21 cellular contexts compared by ENCODE assay signal in the genomic region with DNA sequence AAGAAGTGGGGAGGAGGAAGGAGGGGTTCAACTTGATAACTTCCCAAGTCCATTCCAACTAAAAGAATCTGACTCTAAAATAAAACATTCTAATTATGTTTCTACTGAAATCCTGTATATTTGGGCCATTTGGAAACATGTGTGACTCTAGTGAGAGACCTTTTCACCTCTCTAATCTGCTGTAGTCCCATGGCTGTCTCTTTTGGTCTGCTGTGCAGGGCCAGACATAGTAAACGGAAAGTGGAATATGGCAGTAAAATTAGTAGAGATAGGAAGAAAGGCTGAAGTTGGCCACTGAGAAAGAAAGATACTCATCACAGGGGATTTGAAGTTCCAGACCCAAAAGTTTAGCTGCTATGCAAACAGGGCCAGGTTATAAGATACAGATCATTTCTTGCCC. TPM values are rescaled to one million over a fixed set of nuclear protein-coding genes. Genes with fewer than 3 reads are reported as not detected.
DNase-seq lines count a peak whose midpoint lies in the region; ATAC-seq, FAIRE-seq and TF ChIP-seq lines count a peak whose summit lies in the region.
"Had no signal": no experiment of that assay in that cellular context is flagged by ENCODE, and none has a peak within 500 bp of the region (broad histone marks: within the 10 kb centered on the region; RNA-seq: fewer than 3 reads in every experiment).

No MANE protein-coding gene starts in this region.

- H3K4me1 Mint-ChIP-seq in CD8-positive, alpha-beta memory T cell: peaks cover 41 to 66% (median 62%) of the 10 kb centered on the region in 3 donors
- H3K4me1 Mint-ChIP-seq in WTC11 (peaks cover 57% of the 10 kb centered on the region), nephron progenitor cell (peaks cover 22% of the 10 kb centered on the region)
- H3K4me1 Mint-ChIP-seq in T-helper 2 cell treated with Interferon-gamma antibody and Interleukin-4, amounts not matched to agents 5 μg/mL and 100 μg/mL, for 36 hours (ENCODE audit: low read depth): peaks cover 32% of the 10 kb centered on the region
- peaks cover 38% of the 10 kb centered on the region for H3K4me1 Mint-ChIP-seq in CD8-positive, alpha-beta T cell (ENCODE audit: low read depth)

- DNase-seq in CD8-positive, alpha-beta memory T cell: no peak
- DNase-seq in WTC11 (ENCODE audit: low spot score) (no peak), nephron progenitor cell (no peak), small intestine (no peak)
- no peak for DNase-seq in T-helper 2 cell treated with Interferon-gamma antibody and Interleukin-4, amounts not matched to agents 5 μg/mL and 100 μg/mL, for 36 hours (ENCODE audit: low spot score)
- no peak for DNase-seq in CD8-positive, alpha-beta T cell
- DNase-seq: activated naive CD8-positive, alpha-beta T cell treated with anti-CD3 and anti-CD28 coated beads, Interleukin-2, amount 10 ng/mL, durations not matched to agents 7 days and 5 days; brain microvascular endothelial cell; foreskin keratinocyte; kidney; mammary epithelial cell; naive thymus-derived CD4-positive, alpha-beta T cell; NCI-H1048; NCI-H1930; NCI-H226; posterior cingulate gyrus; stimulated activated CD4-positive, alpha-beta T cell treated with anti-CD3 and anti-CD28 coated beads, Interleukin-2, amount 100 ng/mL, for 48 hours had no signal

- H3K27ac Mint-ChIP-seq in CD8-positive, alpha-beta memory T cell: peak overlapping the region in 1 of 8 donors; percentile 39
- H3K27ac Mint-ChIP-seq in WTC11 (peak overlapping the region; percentile 90), nephron progenitor cell (peak overlapping the region; percentile 78)
- H3K27ac Mint-ChIP-seq in T-helper 2 cell treated with Interferon-gamma antibody and Interleukin-4, amounts not matched to agents 5 μg/mL and 100 μg/mL, for 36 hours: no peak overlapping the region
- H3K27ac Mint-ChIP-seq in CD8-positive, alpha-beta T cell: no peak overlapping the region
- H3K27ac Mint-ChIP-seq: activated naive CD8-positive, alpha-beta T cell treated with anti-CD3 and anti-CD28 coated beads, Interleukin-2, amount 10 ng/mL, durations not matched to agents 7 days and 5 days had no signal

- H3K9me3 Mint-ChIP-seq in CD8-positive, alpha-beta memory T cell: no peaks in the 10 kb centered on the region
- H3K9me3 Mint-ChIP-seq in WTC11 (no peaks in the 10 kb centered on the region), nephron progenitor cell (no peaks in the 10 kb centered on the region)
- no peaks in the 10 kb centered on the region for H3K9me3 Mint-ChIP-seq in T-helper 2 cell treated with Interferon-gamma antibody and Interleukin-4, amounts not matched to agents 5 μg/mL and 100 μg/mL, for 36 hours
- no peaks in the 10 kb centered on the region for H3K9me3 Mint-ChIP-seq in CD8-positive, alpha-beta T cell
- H3K9me3 Mint-ChIP-seq: activated naive CD8-positive, alpha-beta T cell treated with anti-CD3 and anti-CD28 coated beads, Interleukin-2, amount 10 ng/mL, durations not matched to agents 7 days and 5 days had no signal

- H3K27ac ChIP-seq in CD8-positive, alpha-beta memory T cell (ENCODE audit: low read depth, low read length): peak overlapping the region; percentile 10
- H3K27ac ChIP-seq in HEK293 (ENCODE audit: extremely low read depth, low read depth, low read length): peak overlapping the region; percentile 52; the same call in 1 of the 2 replicates
- H3K27ac ChIP-seq in small intestine (ENCODE audit: low read depth in 1 of 2, low read length in 1 of 2): no peak overlapping the region
- H3K27ac ChIP-seq in CD8-positive, alpha-beta T cell (ENCODE audit: low read depth, low read length): no peak overlapping the region
- H3K27ac ChIP-seq: brain microvascular endothelial cell, coronary artery, foreskin keratinocyte had no signal

- H3K36me3 ChIP-seq in CD8-positive, alpha-beta memory T cell (ENCODE audit: insufficient read depth, low read length): no peaks in the 10 kb centered on the region
- H3K36me3 ChIP-seq in HEK293 (ENCODE audit: control insufficient read depth in 2 of 2, insufficient read depth in 1 of 2, low read length in 2 of 2): no peaks in the 10 kb centered on the region
- H3K36me3 ChIP-seq in small intestine (ENCODE audit: control insufficient read depth in 2 of 2, insufficient read depth in 2 of 2, low read length in 2 of 2): no peaks in the 10 kb centered on the region
- H3K36me3 ChIP-seq in CD8-positive, alpha-beta T cell (ENCODE audit: insufficient read depth, low read length): no peaks in the 10 kb centered on the region
- H3K36me3 ChIP-seq: brain microvascular endothelial cell had no signal

- H3K36me3 Mint-ChIP-seq in CD8-positive, alpha-beta memory T cell: peaks cover 0 to 4% (median 0%) of the 10 kb centered on the region in 3 donors
- H3K36me3 Mint-ChIP-seq in WTC11 (no peaks in the 10 kb centered on the region), nephron progenitor cell (ENCODE audit: low read depth) (peaks cover 10% of the 10 kb centered on the region)
- H3K36me3 Mint-ChIP-seq in T-helper 2 cell treated with Interferon-gamma antibody and Interleukin-4, amounts not matched to agents 5 μg/mL and 100 μg/mL, for 36 hours (ENCODE audit: low read depth): peaks cover 8% of the 10 kb centered on the region
- no peaks in the 10 kb centered on the region for H3K36me3 Mint-ChIP-seq in CD8-positive, alpha-beta T cell

- no peaks in the 10 kb centered on the region for H3K9me3 ChIP-seq in CD8-positive, alpha-beta memory T cell (ENCODE audit: low read length)
- no peaks in the 10 kb centered on the region for H3K9me3 ChIP-seq in HEK293 (ENCODE audit: control insufficient read depth, insufficient read depth, low read depth, low read length)
- H3K9me3 ChIP-seq in small intestine (ENCODE audit: control insufficient read depth, low read depth): no peaks in the 10 kb centered on the region
- H3K9me3 ChIP-seq in CD8-positive, alpha-beta T cell (ENCODE audit: low read length): no peaks in the 10 kb centered on the region

- 91 to 97% (median 96%) methylated on average over 1 of the region's 1 CpG for WGBS in small intestine, 3 donors

- H3K4me3 Mint-ChIP-seq in CD8-positive, alpha-beta memory T cell: peak overlapping the region in 1 of 7 donors; percentile 3
- H3K4me3 Mint-ChIP-seq in WTC11: no peak overlapping the region
- H3K4me3 Mint-ChIP-seq in nephron progenitor cell: no peak overlapping the region
- H3K4me3 Mint-ChIP-seq in T-helper 2 cell treated with Interferon-gamma antibody and Interleukin-4, amounts not matched to agents 5 μg/mL and 100 μg/mL, for 36 hours: no peak overlapping the region
- no peak overlapping the region for H3K4me3 Mint-ChIP-seq in CD8-positive, alpha-beta T cell
- H3K4me3 Mint-ChIP-seq: activated naive CD8-positive, alpha-beta T cell treated with anti-CD3 and anti-CD28 coated beads, Interleukin-2, amount 10 ng/mL, durations not matched to agents 7 days and 5 days; naive thymus-derived CD4-positive, alpha-beta T cell had no signal

- no peak for FAIRE-seq in small intestine (lab: Jason Lieb, UNC)

- no peak for TF ChIP-seq CTCF in HEK293 (tag by site-specific recombination; IDR thresholded peaks at IDR 0.05)
- no peak for TF ChIP-seq CTCF in WTC11 (IDR thresholded peaks at IDR 0.05)
- TF ChIP-seq CTCF in nephron progenitor cell (IDR thresholded peaks at IDR 0.05): no peak
- TF ChIP-seq CTCF in CD8-positive, alpha-beta T cell (IDR thresholded peaks at IDR 0.05): no peak

- no peak overlapping the region for H3K4me3 ChIP-seq in CD8-positive, alpha-beta memory T cell (ENCODE audit: low read length)
- H3K4me3 ChIP-seq in HEK293 (ENCODE audit: low read depth, low read length) (no peak overlapping the region), small intestine (ENCODE audit: low read depth in 1 of 2, low read length in 2 of 2) (no peak overlapping the region)
- no peak overlapping the region for H3K4me3 ChIP-seq in CD8-positive, alpha-beta T cell (ENCODE audit: low read depth, low read length)
- H3K4me3 ChIP-seq: coronary artery had no signal

- CTCF ChIA-PET in CD8-positive, alpha-beta memory T cell (lab: Charles Lee): no interaction called here
- CTCF ChIA-PET in HEK293 (lab: Yijun Ruan, JAX) (interaction anchor here (1.5 kb wide), 1 partner anchor 69 kb away, joined by 4 read pairs; no protein-coding TSS in a partner anchor), WTC11 (lab: Charles Lee) (no interaction called here)
- CTCF ChIA-PET in CD8-positive, alpha-beta T cell (lab: Charles Lee): no interaction called here

- peaks cover 15% of the 10 kb centered on the region for H3K4me1 ChIP-seq in CD8-positive, alpha-beta memory T cell (ENCODE audit: insufficient read depth, low read length)
- H3K4me1 ChIP-seq in HEK293 (ENCODE audit: control insufficient read depth, insufficient read depth, low read length) (peaks cover 9% of the 10 kb centered on the region), small intestine (ENCODE audit: control insufficient read depth in 2 of 2, insufficient read depth in 1 of 2, low read depth in 1 of 2, low read length in 1 of 2) (no peaks in the 10 kb centered on the region)
- peaks cover 9% of the 10 kb centered on the region for H3K4me1 ChIP-seq in CD8-positive, alpha-beta T cell (ENCODE audit: insufficient read depth, low read length)

- ATAC-seq in WTC11 (no peak), HG03521 (IDR thresholded peaks at IDR 0.05; ENCODE audit: unreplicated experiment) (no peak)
- ATAC-seq in CD8-positive, alpha-beta T cell: no peak
- ATAC-seq: foreskin keratinocyte; HCT116; naive thymus-derived CD4-positive, alpha-beta T cell had no signal

- POLR2A ChIA-PET in CD8-positive, alpha-beta memory T cell (lab: Charles Lee): no interaction called here
- POLR2A ChIA-PET in HEK293 (lab: Yijun Ruan, JAX): no interaction called here
- POLR2A ChIA-PET in WTC11 (lab: Charles Lee): no interaction called here
- POLR2A ChIA-PET in CD8-positive, alpha-beta T cell (lab: Charles Lee): no interaction called here

- H3K27me3 Mint-ChIP-seq in CD8-positive, alpha-beta memory T cell: no peaks in the 10 kb centered on the region
- H3K27me3 Mint-ChIP-seq in WTC11 (ENCODE audit: low read depth): no peaks in the 10 kb centered on the region
- no peaks in the 10 kb centered on the region for H3K27me3 Mint-ChIP-seq in nephron progenitor cell (ENCODE audit: low read depth, poor library complexity)
- no peaks in the 10 kb centered on the region for H3K27me3 Mint-ChIP-seq in T-helper 2 cell treated with Interferon-gamma antibody and Interleukin-4, amounts not matched to agents 5 μg/mL and 100 μg/mL, for 36 hours (ENCODE audit: low read depth)
- H3K27me3 Mint-ChIP-seq in CD8-positive, alpha-beta T cell (ENCODE audit: low read depth): no peaks in the 10 kb centered on the region
- H3K27me3 Mint-ChIP-seq: activated naive CD8-positive, alpha-beta T cell treated with anti-CD3 and anti-CD28 coated beads, Interleukin-2, amount 10 ng/mL, durations not matched to agents 7 days and 5 days; naive thymus-derived CD4-positive, alpha-beta T cell had no signal

- intact Hi-C loops in CD8-positive, alpha-beta T cell (cut with DNase I, micrococcal nuclease): no loop called here

- H3K27me3 ChIP-seq in CD8-positive, alpha-beta memory T cell (ENCODE audit: insufficient read depth, low read length, poor library complexity, severe bottlenecking): no peaks in the 10 kb centered on the region
- no peaks in the 10 kb centered on the region for H3K27me3 ChIP-seq in small intestine (ENCODE audit: control insufficient read depth in 2 of 2, insufficient read depth in 2 of 2, low read length in 2 of 2)
- H3K27me3 ChIP-seq in CD8-positive, alpha-beta T cell (ENCODE audit: insufficient read depth, low read length): no peaks in the 10 kb centered on the region
- H3K27me3 ChIP-seq: brain microvascular endothelial cell, foreskin keratinocyte had no signal

RNA-seq across cellular contexts. Expression of gene RFX3, which starts 15.9 kb away (rescaled TPM):
- 10 to 100 TPM; 14.1 to 14.6 TPM for total RNA-seq in CD8-positive, alpha-beta memory T cell
- polyA plus RNA-seq in CD8-positive, alpha-beta memory T cell: 5.3 TPM
- 13.3 to 17.5 TPM (median 13.7 TPM) in 3 replicates for total RNA-seq in WTC11 (2021)
- polyA plus RNA-seq in small intestine: 1 to 10 TPM in 1 of 3 donors, under 1 TPM in 2; 0.27 to 1.9 (median 0.67) TPM
- total RNA-seq in CD8-positive, alpha-beta T cell: 10 to 100 TPM; 17.6 to 18.9 TPM

Comparison
In these comparisons a context has a peak if more than half of its experiments do, and no peak if none do; other contexts are left out.
1. H3K27ac ChIP-seq: peak in CD8-positive, alpha-beta memory T cell (single experiment) and HEK293 (single experiment); none in small intestine (0 of 2) and CD8-positive, alpha-beta T cell (single experiment).
2. H3K27ac Mint-ChIP-seq: peak in WTC11 (single experiment) and nephron progenitor cell (single experiment); none in T-helper 2 cell treated with Interferon-gamma antibody and Interleukin-4, amounts not matched to agents 5 μg/mL and 100 μg/mL, for 36 hours (single experiment) and CD8-positive, alpha-beta T cell (single experiment).